ENCODE assay signal across 8 cellular contexts in genomic region chr19:36837525-36837901, GRCh38. TPM values are rescaled to one million over a fixed set of nuclear protein-coding genes. Genes with fewer than 3 reads are reported as not detected.
A peak's percentile ranks its signal among the peaks of the same experiment; 100 is the strongest.
DNase-seq lines count a peak whose midpoint lies in the region; ATAC-seq lines count a peak whose summit lies in the region.

No MANE protein-coding gene starts in this region.

- H3K4me1 ChIP-seq in iPS-15b (ENCODE audit: control insufficient read depth, insufficient read depth, low read length) = no peaks in the 10 kb centered on the region

- no peaks in the 10 kb centered on the region for H3K27me3 Mint-ChIP-seq in T-helper 17 cell

- H3K27me3 ChIP-seq in iPS-15b (ENCODE audit: control insufficient read depth, insufficient read depth, low read length) = no peaks in the 10 kb centered on the region

- H3K9me3 ChIP-seq in T-helper 17 cell (ENCODE audit: control insufficient read depth, low read length, poor library complexity, severe bottlenecking) (peaks cover 5% of the 10 kb centered on the region), iPS-15b (ENCODE audit: control insufficient read depth, insufficient read depth, low read length) (no peaks in the 10 kb centered on the region)

- peaks cover 3% of the 10 kb centered on the region for H3K36me3 Mint-ChIP-seq in T-helper 17 cell (ENCODE audit: low read depth)

- peak overlapping the region in 20 of 21 experiments; percentile 65 to 96 (median 89) for H3K27ac ChIP-seq in skin epidermis

- H3K4me3 Mint-ChIP-seq in T-helper 17 cell = no peak overlapping the region

- H3K9ac ChIP-seq in iPS-15b (ENCODE audit: low read depth, low read length) = peak overlapping the region; percentile 87

- DNase-seq in T-helper 17 cell = no peak
- no peak for DNase-seq in activated CD4-positive, alpha-beta T cell treated with anti-CD3 and anti-CD28 coated beads for 1 hour
- DNase-seq in NCI-H1436 (lab: John Stamatoyannopoulos, UW) = no peak

- no peaks in the 10 kb centered on the region for H3K36me3 ChIP-seq in iPS-15b (ENCODE audit: control insufficient read depth, insufficient read depth, low read length)

- H3K27ac Mint-ChIP-seq in T-helper 17 cell = no peak overlapping the region

- ATAC-seq in GM18868 (IDR thresholded peaks at IDR 0.05; ENCODE audit: unreplicated experiment) (peak; percentile 9), T-helper 17 cell (peak; percentile 8), HG02759 (IDR thresholded peaks at IDR 0.05; ENCODE audit: unreplicated experiment) (no peak), GM18873 (IDR thresholded peaks at IDR 0.05; ENCODE audit: low FRiP score, unreplicated experiment) (no peak)

- H3K4me3 ChIP-seq in iPS-15b (ENCODE audit: low read depth, low read length) = peak overlapping the region; percentile 99
- H3K4me3 ChIP-seq in skin epidermis = peak overlapping the region; percentile 53 to 81 (median 65)

- peaks cover 3% of the 10 kb centered on the region for H3K4me1 Mint-ChIP-seq in T-helper 17 cell

RNA-seq across cellular contexts. Expression of gene ZNF790, which starts 0.7 kb away (rescaled TPM):
- total RNA-seq in T-helper 17 cell = 1 to 10 TPM; 2.6 to 4.5 TPM

RNA-seq across cellular contexts. Expression of gene ZNF345, which starts 13.2 kb away (rescaled TPM):
- total RNA-seq in T-helper 17 cell = 1 to 10 TPM; 8.2 to 8.4 TPM

Comparison
In these comparisons a context has a peak if more than half of its experiments do, and no peak if none do; other contexts are left out.
1. ATAC-seq: peak in GM18868 (single experiment) and T-helper 17 cell (single experiment); none in HG02759 (single experiment) and GM18873 (single experiment).